ENCODE assay signal across 16 cellular contexts in genomic region chr2:215536476-215536875, GRCh38.
DNase-seq lines count a peak whose midpoint lies in the region; ATAC-seq, FAIRE-seq and TF ChIP-seq lines count a peak whose summit lies in the region.
"Had no signal": no experiment of that assay in that cellular context is flagged by ENCODE, and none has a peak within 500 bp of the region (broad histone marks: within the 10 kb centered on the region; RNA-seq: fewer than 3 reads in every experiment).

No MANE protein-coding gene starts in this region.

- H2AFZ ChIP-seq in astrocyte (ENCODE audit: low read depth, low read length) (no peak overlapping the region), hepatocyte (no peak overlapping the region)

- no peaks in the 10 kb centered on the region for H3K9me2 ChIP-seq in hepatocyte (replicated peaks; ENCODE audit: insufficient read depth)

- WGBS in heart right ventricle, 2 donors = 52 to 69% methylated on average over 5 of the region's 5 CpGs
- 77% methylated on average over 5 of the region's 5 CpGs for WGBS in hepatocyte (ENCODE audit: low lambda C conversion rate, missing lambda C conversion rate)

- H3K4me2 ChIP-seq in astrocyte (ENCODE audit: low read length) (peak overlapping the region; percentile 16), hepatocyte (no peak overlapping the region)

- no peaks in the 10 kb centered on the region for H3K27me3 Mint-ChIP-seq in astrocyte (ENCODE audit: low read depth, unreplicated experiment)
- H3K27me3 Mint-ChIP-seq: CD8-positive, alpha-beta memory T cell had no signal

- in situ Hi-C loops in GM13977 (cut with MboI; ENCODE audit: low pct_unique_long_range_greater_than_20kb, low sequenced_read_pairs, unreplicated experiment) = no loop called here

- FAIRE-seq in astrocyte (lab: Jason Lieb, UNC) = peak; percentile 73
- FAIRE-seq: colon, H1, kidney had no signal

- peak overlapping the region; percentile 25 for H3K9ac ChIP-seq in astrocyte (ENCODE audit: low read length)

- peaks cover 4% of the 10 kb centered on the region for H3K36me3 Mint-ChIP-seq in astrocyte (ENCODE audit: low read depth, unreplicated experiment)
- H3K36me3 Mint-ChIP-seq: CD8-positive, alpha-beta memory T cell had no signal

- H4K20me1 ChIP-seq in astrocyte (ENCODE audit: insufficient read depth, low read length) = no peaks in the 10 kb centered on the region
- H4K20me1 ChIP-seq in hepatocyte (ENCODE audit: insufficient read depth, poor library complexity, severe bottlenecking) = no peaks in the 10 kb centered on the region

- peaks cover 37% of the 10 kb centered on the region for H3K4me1 Mint-ChIP-seq in astrocyte (ENCODE audit: low read depth, unreplicated experiment)
- H3K4me1 Mint-ChIP-seq: CD8-positive, alpha-beta memory T cell had no signal

- peaks cover 18% of the 10 kb centered on the region for H3K9me3 Mint-ChIP-seq in astrocyte (ENCODE audit: unreplicated experiment)

- DNase-seq in left ventricle myocardium inferior = no peak
- DNase-seq in heart right ventricle = no peak
- DNase-seq in astrocyte (ENCODE audit: low read depth) = no peak
- no peak for DNase-seq in hepatocyte (ENCODE audit: low spot score)
- no peak for DNase-seq in GM13977 (ENCODE audit: low spot score)
- no peak for DNase-seq in NCI-H345 (lab: John Stamatoyannopoulos, UW)
- DNase-seq in effector CD8-positive, alpha-beta T cell (lab: John Stamatoyannopoulos, UW) = no peak
- DNase-seq: activated CD4-positive, CD25-positive, alpha-beta regulatory T cell treated with anti-CD3 and anti-CD28 coated beads, Interleukin-2, amount 50 U/mL, for 72 hours; CD8-positive, alpha-beta memory T cell; KG1; kidney; stimulated activated naive CD4-positive, alpha-beta T cell; upper lobe of right lung had no signal

- H3K27ac ChIP-seq in left ventricle myocardium inferior (replicated peaks) = peak overlapping the region; percentile 33
- H3K27ac ChIP-seq in heart right ventricle = peak overlapping the region in 2 of 10 donors; percentile 23 to 64
- H3K27ac ChIP-seq in astrocyte (ENCODE audit: low read depth, low read length) = peak overlapping the region; percentile 62
- peak overlapping the region; percentile 61 for H3K27ac ChIP-seq in hepatocyte
- H3K27ac ChIP-seq: upper lobe of right lung had no signal

- H3K27me3 ChIP-seq in left ventricle myocardium inferior (ENCODE audit: low read depth) (no peaks in the 10 kb centered on the region), heart right ventricle (no peaks in the 10 kb centered on the region), astrocyte (ENCODE audit: insufficient read depth, low read length) (no peaks in the 10 kb centered on the region), hepatocyte (no peaks in the 10 kb centered on the region)
- H3K27me3 ChIP-seq: upper lobe of right lung had no signal

- H3K9me3 ChIP-seq in left ventricle myocardium inferior (replicated peaks) (peaks cover 28% of the 10 kb centered on the region), heart right ventricle (peaks cover 0 to 27% (median 7%) of the 10 kb centered on the region in 11 donors), astrocyte (ENCODE audit: insufficient read depth, low read depth, low read length) (no peaks in the 10 kb centered on the region), hepatocyte (ENCODE audit: low read depth) (no peaks in the 10 kb centered on the region)
- H3K9me3 ChIP-seq: upper lobe of right lung had no signal

- no peak overlapping the region for H3K4me3 Mint-ChIP-seq in astrocyte (ENCODE audit: unreplicated experiment)
- H3K4me3 Mint-ChIP-seq: CD8-positive, alpha-beta memory T cell had no signal

- no peak for ATAC-seq in heart right ventricle
- no peak for ATAC-seq in GM19455 (IDR thresholded peaks at IDR 0.05; ENCODE audit: unreplicated experiment)
- ATAC-seq: upper lobe of right lung had no signal

- TF ChIP-seq CTCF in left ventricle myocardium inferior (IDR thresholded peaks at IDR 0.05; ENCODE audit: borderline replicate concordance) = no peak
- TF ChIP-seq CTCF in heart right ventricle (IDR thresholded peaks at IDR 0.05) = no peak
- no peak for TF ChIP-seq CTCF in astrocyte (IDR thresholded peaks at IDR 0.05; ENCODE audit: insufficient read depth, low read depth, low read length)
- TF ChIP-seq CTCF in hepatocyte (IDR thresholded peaks at IDR 0.05; ENCODE audit: poor library complexity) = no peak
- TF ChIP-seq CTCF in GM13977 (IDR thresholded peaks at IDR 0.05; ENCODE audit: extremely low read depth, insufficient read depth, missing control alignments) = no peak

- no peaks in the 10 kb centered on the region for H3K36me3 ChIP-seq in left ventricle myocardium inferior
- no peaks in the 10 kb centered on the region for H3K36me3 ChIP-seq in heart right ventricle
- no peaks in the 10 kb centered on the region for H3K36me3 ChIP-seq in astrocyte (ENCODE audit: insufficient read depth, low read length)
- no peaks in the 10 kb centered on the region for H3K36me3 ChIP-seq in hepatocyte (replicated peaks; ENCODE audit: insufficient read depth, low read depth)
- H3K36me3 ChIP-seq: upper lobe of right lung had no signal

- H3K79me2 ChIP-seq in astrocyte (ENCODE audit: insufficient read depth, low read length) = no peaks in the 10 kb centered on the region
- no peaks in the 10 kb centered on the region for H3K79me2 ChIP-seq in hepatocyte

- H3K27ac Mint-ChIP-seq in astrocyte (ENCODE audit: unreplicated experiment) = no peak overlapping the region
- H3K27ac Mint-ChIP-seq: CD8-positive, alpha-beta memory T cell had no signal

- intact Hi-C loops in left ventricle myocardium inferior (cut with micrococcal nuclease) (no loop called here), heart right ventricle (cut with DNase I) (loop anchor here in 1 of 10 donors (5.0 kb wide), 1 partner anchor 36 kb away; no protein-coding TSS in a partner anchor)

- H3K4me3 ChIP-seq in left ventricle myocardium inferior (no peak overlapping the region), heart right ventricle (no peak overlapping the region), astrocyte (ENCODE audit: insufficient read depth, low read depth, low read length) (no peak overlapping the region), hepatocyte (no peak overlapping the region)
- H3K4me3 ChIP-seq: upper lobe of right lung had no signal

- peaks cover 37% of the 10 kb centered on the region for H3K4me1 ChIP-seq in left ventricle myocardium inferior
- H3K4me1 ChIP-seq in heart right ventricle = peaks cover 0 to 35% (median 18%) of the 10 kb centered on the region in 9 donors
- H3K4me1 ChIP-seq in astrocyte (ENCODE audit: insufficient read depth, low read length) = peaks cover 31% of the 10 kb centered on the region
- peaks cover 5% of the 10 kb centered on the region for H3K4me1 ChIP-seq in hepatocyte (ENCODE audit: insufficient read depth)
